24 cellular contexts compared by ENCODE assay signal in the genomic region with DNA sequence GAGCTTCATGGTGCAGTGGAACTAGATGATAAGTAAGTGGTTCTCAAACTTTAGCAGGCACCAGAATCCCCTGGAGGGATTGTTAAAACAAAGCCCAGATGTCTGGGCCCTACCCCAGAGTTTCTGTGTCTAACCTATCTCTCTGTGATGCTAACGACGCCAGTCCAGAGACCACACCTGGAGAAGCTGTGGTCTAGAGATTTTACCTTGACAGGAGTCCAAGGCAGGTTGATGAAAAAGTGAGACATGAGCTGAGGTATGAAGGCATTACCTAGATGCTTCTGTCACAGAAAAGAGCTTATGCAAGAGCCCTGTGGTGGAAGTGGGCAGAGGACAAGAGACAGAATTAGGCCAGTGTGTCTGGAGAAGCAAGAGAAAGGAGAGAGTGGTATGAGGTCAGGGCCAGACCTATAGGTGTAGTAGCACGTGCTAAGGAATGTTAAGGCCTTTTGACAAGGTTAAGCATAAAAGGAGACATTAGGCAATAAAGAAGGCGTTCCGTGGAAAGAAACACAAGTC.
"Had no signal": no experiment of that assay in that cellular context is flagged by ENCODE, and none has a peak within 500 bp of the region (broad histone marks: within the 10 kb centered on the region; RNA-seq: fewer than 3 reads in every experiment).

No MANE protein-coding gene starts in this region.

- H3K4me3 Mint-ChIP-seq: immature natural killer cell, memory B cell, naive B cell, nephron, type B pancreatic cell had no signal

- H3K4me3 ChIP-seq: dorsolateral prefrontal cortex, esophagus squamous epithelium, gastroesophageal sphincter, left ventricle myocardium inferior, lower lobe of right lung, pancreas had no signal

- H3K36me3 Mint-ChIP-seq: type B pancreatic cell had no signal

- H3K27ac Mint-ChIP-seq: immature natural killer cell, memory B cell, naive B cell, nephron, progenitor cell of endocrine pancreas, type B pancreatic cell had no signal

- H3K9me3 ChIP-seq: esophagus squamous epithelium, gastroesophageal sphincter, left ventricle myocardium inferior, lower lobe of right lung, pancreas had no signal

- H3K27ac ChIP-seq: dorsolateral prefrontal cortex, esophagus squamous epithelium, gastroesophageal sphincter, left ventricle myocardium inferior, lower lobe of right lung, pancreas had no signal

- H3K27me3 Mint-ChIP-seq: memory B cell, naive B cell, progenitor cell of endocrine pancreas, type B pancreatic cell had no signal

- H3K36me3 ChIP-seq: esophagus squamous epithelium, gastroesophageal sphincter, left ventricle myocardium inferior, lower lobe of right lung, pancreas had no signal

- ATAC-seq: gastroesophageal sphincter, left cardiac atrium, lower lobe of right lung, pancreas, right cardiac atrium had no signal

- H3K27me3 ChIP-seq: dorsolateral prefrontal cortex, esophagus squamous epithelium, gastroesophageal sphincter, pancreas had no signal

- H3K4me1 ChIP-seq: gastroesophageal sphincter, left ventricle myocardium inferior, lower lobe of right lung, pancreas had no signal

- H3K9me3 Mint-ChIP-seq: immature natural killer cell, memory B cell, naive B cell had no signal

- DNase-seq: cortex of kidney; dorsolateral prefrontal cortex; effector memory CD4-positive, alpha-beta T cell; esophagus squamous epithelium; foreskin fibroblast; glutamatergic neuron; immature natural killer cell; kidney; left cardiac atrium; left ventricle myocardium inferior; lower lobe of right lung; naive B cell; occipital lobe; pancreas; right cardiac atrium; small intestine; stimulated activated CD4-positive, alpha-beta T cell treated with anti-CD3 and anti-CD28 coated beads, Interleukin-12 subunit alpha, Interleukin-12 subunit beta, amount 100 ng/mL, for 4 hours; stimulated activated CD4-positive, alpha-beta T cell treated with anti-CD3 and anti-CD28 coated beads, Interleukin-2, amount 100 ng/mL, for 48 hours; stimulated activated naive CD4-positive, alpha-beta T cell treated with Interleukin-2 at 50 U/mL for 16 hours had no signal

- H3K4me1 Mint-ChIP-seq: immature natural killer cell, memory B cell, naive B cell had no signal
